In genomic region chr17:78377858-78378224, GRCh38 we compare ENCODE assay signal across 8 cellular contexts. TPM values are rescaled to one million over a fixed set of nuclear protein-coding genes. Genes with fewer than 3 reads are reported as not detected.
DNase-seq lines count a peak whose midpoint lies in the region; ATAC-seq and TF ChIP-seq lines count a peak whose summit lies in the region.

No MANE protein-coding gene starts in this region.

- H3K4me3 ChIP-seq in SJSA1, result peak overlapping the region; percentile 88
- H3K4me3 ChIP-seq in esophagus muscularis mucosa, result peak overlapping the region; percentile 76 to 100 (median 96)
- peak overlapping the region; percentile 79 for H3K4me3 ChIP-seq in parathyroid adenoma (ENCODE audit: low read depth, low read length)

- peak in 1 of 2 experiments; percentile 75 for DNase-seq in SJSA1 (ENCODE audit: low read depth in 1 of 2, low spot score in 2 of 2)
- no peak for DNase-seq in esophagus muscularis mucosa (ENCODE audit: extremely low spot score)
- DNase-seq in central memory CD4-positive, alpha-beta T cell, result no peak
- no peak for DNase-seq in NCI-H2171 (lab: John Stamatoyannopoulos, UW)

- no peak for TF ChIP-seq POLR2A in esophagus muscularis mucosa (IDR thresholded peaks at IDR 0.05; ENCODE audit: low read depth)

- H3K4me2 ChIP-seq in parathyroid adenoma (ENCODE audit: low read length), result peak overlapping the region; percentile 94

- no peak for ATAC-seq in HG03095 (IDR thresholded peaks at IDR 0.05; ENCODE audit: unreplicated experiment)
- no peak for ATAC-seq in HG02610 (IDR thresholded peaks at IDR 0.05; ENCODE audit: unreplicated experiment)

- H3K4me1 ChIP-seq in ES-I3 (ENCODE audit: insufficient read depth, low read length) (peaks cover 47% of the 10 kb centered on the region), SJSA1 (replicated peaks) (peaks cover 81% of the 10 kb centered on the region), esophagus muscularis mucosa (peaks cover 42 to 57% (median 54%) of the 10 kb centered on the region in 4 donors), parathyroid adenoma (peaks cover 6% of the 10 kb centered on the region)

- H3K36me3 ChIP-seq in ES-I3 (ENCODE audit: insufficient read depth, low read length) (0 out of 2 replicates have a peak, but pooled peaks cover 3% of the 10 kb centered on the region), SJSA1 (peaks cover 25% of the 10 kb centered on the region), esophagus muscularis mucosa (peaks cover 0 to 7% (median 0%) of the 10 kb centered on the region in 4 donors), parathyroid adenoma (ENCODE audit: control insufficient read depth, insufficient read depth, low read length) (no peaks in the 10 kb centered on the region)

- intact Hi-C loops in esophagus muscularis mucosa (cut with DNase I), result no loop called here

- H3K79me2 ChIP-seq in parathyroid adenoma, result peaks cover 37% of the 10 kb centered on the region

- H3K9me3 ChIP-seq in ES-I3 (ENCODE audit: control insufficient read depth, insufficient read depth, low read length) (no peaks in the 10 kb centered on the region), SJSA1 (replicated peaks) (no peaks in the 10 kb centered on the region), esophagus muscularis mucosa (no peaks in the 10 kb centered on the region), parathyroid adenoma (ENCODE audit: control insufficient read depth, low read length) (no peaks in the 10 kb centered on the region)

- TF ChIP-seq CTCF in esophagus muscularis mucosa (IDR thresholded peaks at IDR 0.05) (no peak), parathyroid adenoma (IDR thresholded peaks at IDR 0.05) (no peak)

- H3K9ac ChIP-seq in ES-I3 (ENCODE audit: low read depth, low read length) (peak overlapping the region; percentile 89; the same call in 1 of the 2 replicates), parathyroid adenoma (no peak overlapping the region)

- no peaks in the 10 kb centered on the region for H3K27me3 ChIP-seq in SJSA1 (replicated peaks)
- H3K27me3 ChIP-seq in esophagus muscularis mucosa, result peaks cover 0 to 3% (median 0%) of the 10 kb centered on the region in 4 donors
- no peaks in the 10 kb centered on the region for H3K27me3 ChIP-seq in parathyroid adenoma (ENCODE audit: control insufficient read depth, insufficient read depth, low read length)

- 100% methylated on average over 2 of the region's 14 CpGs for WGBS in esophagus muscularis mucosa

- peak overlapping the region; percentile 86 for H2AFZ ChIP-seq in parathyroid adenoma

- peak overlapping the region; percentile 78 for H3K27ac ChIP-seq in SJSA1
- peak overlapping the region; percentile 88 to 95 (median 90) for H3K27ac ChIP-seq in esophagus muscularis mucosa (replicated peaks in 1 of 4)
- H3K27ac ChIP-seq in parathyroid adenoma, result peak overlapping the region; percentile 68

- TF ChIP-seq EP300 in esophagus muscularis mucosa (IDR thresholded peaks at IDR 0.05), result no peak

RNA-seq across cellular contexts. Expression of gene PGS1, which starts 0.6 kb away (rescaled TPM):
- total RNA-seq in SJSA1 (2014; rRNA removed; shearing (Covaris generic)), result 43.6 and 64.1 TPM in 2 replicates
- total RNA-seq in esophagus muscularis mucosa, result 10 to 100 TPM; 30.7 to 45.9 (median 35.6) TPM

RNA-seq across cellular contexts. Expression of gene SOCS3, which starts 18.0 kb away (rescaled TPM):
- 44.7 and 71.9 TPM in 2 replicates for total RNA-seq in SJSA1 (2014; rRNA removed; shearing (Covaris generic))
- 1,000 to 10,000 TPM in 1 of 4 donors, 10 to 100 TPM in 3; 12.5 to 1,139 (median 39.3) TPM for total RNA-seq in esophagus muscularis mucosa
